Comparison of ENCODE assay signal across 18 cellular contexts in genomic region chr6:16973545-16974386, GRCh38.
"Had no signal": no experiment of that assay in that cellular context is flagged by ENCODE, and none has a peak within 500 bp of the region (broad histone marks: within the 10 kb centered on the region; RNA-seq: fewer than 3 reads in every experiment).

No MANE protein-coding gene starts in this region.

- H3K27ac ChIP-seq: epithelial cell of prostate, hepatocyte, spleen, tibial artery, WERI-Rb-1 had no signal

- H3K4me1 ChIP-seq: spleen had no signal

- H3K9me3 ChIP-seq: spleen, tibial artery had no signal

- DNase-seq: activated CD4-positive, alpha-beta memory T cell treated with anti-CD3 and anti-CD28 coated beads for 36 hours; activated naive CD4-positive, alpha-beta T cell treated with anti-CD3 and anti-CD28 coated beads, Interleukin-2, amount 10 ng/mL, durations not matched to agents 7 days and 5 days; activated naive CD8-positive, alpha-beta T cell treated with anti-CD3 and anti-CD28 coated beads, Interleukin-2, amount 50 U/mL, for 24 hours; activated T-cell treated with anti-CD3 and anti-CD28 coated beads for 4 hours; anterior cingulate cortex; endodermal cell; foreskin fibroblast; mesenchymal stem cell; naive thymus-derived CD8-positive, alpha-beta T cell; spleen; stimulated activated naive CD8-positive, alpha-beta T cell treated with anti-CD3 and anti-CD28 coated beads, Interleukin-15, Interleukin-2, amounts not matched to agents 100 U/mL and 50 U/mL, for 24 hours; substantia nigra; T-helper 2 cell; tibial artery; WERI-Rb-1 had no signal

- H3K4me3 Mint-ChIP-seq: activated CD4-positive, alpha-beta memory T cell treated with anti-CD3 and anti-CD28 coated beads for 36 hours; activated naive CD4-positive, alpha-beta T cell treated with anti-CD3 and anti-CD28 coated beads, Interleukin-2, amount 10 ng/mL, durations not matched to agents 7 days and 5 days; activated naive CD8-positive, alpha-beta T cell treated with anti-CD3 and anti-CD28 coated beads, Interleukin-2, amount 50 U/mL, for 24 hours; brain; endodermal cell; naive thymus-derived CD8-positive, alpha-beta T cell had no signal

- H3K36me3 Mint-ChIP-seq: activated CD4-positive, alpha-beta memory T cell treated with anti-CD3 and anti-CD28 coated beads for 36 hours; activated naive CD4-positive, alpha-beta T cell treated with anti-CD3 and anti-CD28 coated beads, Interleukin-2, amount 10 ng/mL, durations not matched to agents 7 days and 5 days; brain; naive thymus-derived CD8-positive, alpha-beta T cell had no signal

- H3K9me3 Mint-ChIP-seq: activated CD4-positive, alpha-beta memory T cell treated with anti-CD3 and anti-CD28 coated beads for 36 hours; activated naive CD4-positive, alpha-beta T cell treated with anti-CD3 and anti-CD28 coated beads, Interleukin-2, amount 10 ng/mL, durations not matched to agents 7 days and 5 days; activated naive CD8-positive, alpha-beta T cell treated with anti-CD3 and anti-CD28 coated beads, Interleukin-2, amount 50 U/mL, for 24 hours; brain; endodermal cell; naive thymus-derived CD8-positive, alpha-beta T cell had no signal

- ATAC-seq: naive thymus-derived CD8-positive, alpha-beta T cell; stimulated activated naive CD8-positive, alpha-beta T cell treated with anti-CD3 and anti-CD28 coated beads, Interleukin-15, Interleukin-2, amounts not matched to agents 100 U/mL and 50 U/mL, for 24 hours had no signal

- H3K36me3 ChIP-seq: spleen, tibial artery, WERI-Rb-1 had no signal

- H3K27ac Mint-ChIP-seq: activated CD4-positive, alpha-beta memory T cell treated with anti-CD3 and anti-CD28 coated beads for 36 hours; activated naive CD4-positive, alpha-beta T cell treated with anti-CD3 and anti-CD28 coated beads, Interleukin-2, amount 10 ng/mL, durations not matched to agents 7 days and 5 days; activated naive CD8-positive, alpha-beta T cell treated with anti-CD3 and anti-CD28 coated beads, Interleukin-2, amount 50 U/mL, for 24 hours; brain; endodermal cell; naive thymus-derived CD8-positive, alpha-beta T cell had no signal

- H3K4me1 Mint-ChIP-seq: activated naive CD4-positive, alpha-beta T cell treated with anti-CD3 and anti-CD28 coated beads, Interleukin-2, amount 10 ng/mL, durations not matched to agents 7 days and 5 days; naive thymus-derived CD8-positive, alpha-beta T cell had no signal

- H3K4me3 ChIP-seq: hepatocyte, spleen, tibial artery had no signal
